In genomic region chr16:65834680-65835079, GRCh38 we compare ENCODE assay signal across 3 cellular contexts.
"Had no signal": no experiment of that assay in that cellular context is flagged by ENCODE, and none has a peak within 500 bp of the region (broad histone marks: within the 10 kb centered on the region; RNA-seq: fewer than 3 reads in every experiment).

No MANE protein-coding gene starts in this region.

- ATAC-seq: GM23338 had no signal

- H3K4me3 ChIP-seq: GM23338 had no signal

- DNase-seq: H9, HCEC 1CT had no signal
